In genomic region chr16:5944971-5945370, GRCh38 we compare ENCODE assay signal across 22 cellular contexts.
DNase-seq lines count a peak whose midpoint lies in the region; ATAC-seq, FAIRE-seq and TF ChIP-seq lines count a peak whose summit lies in the region.
"Had no signal": no experiment of that assay in that cellular context is flagged by ENCODE, and none has a peak within 500 bp of the region (broad histone marks: within the 10 kb centered on the region; RNA-seq: fewer than 3 reads in every experiment).

No MANE protein-coding gene starts in this region.

- H3K36me3 ChIP-seq in GM23248 (ENCODE audit: low read depth): no peaks in the 10 kb centered on the region
- H3K36me3 ChIP-seq: Peyer's patch had no signal

- H3K9me3 ChIP-seq in GM23248 (ENCODE audit: low read depth): no peaks in the 10 kb centered on the region
- H3K9me3 ChIP-seq: A549, Caco-2 had no signal

- H3K4me2 ChIP-seq in GM23248 (ENCODE audit: unreplicated experiment): no peak overlapping the region
- H3K4me2 ChIP-seq: A549 had no signal

- no peak overlapping the region for H3K9ac ChIP-seq in GM23248

- no peak for FAIRE-seq in RCC 7860 (lab: Jason Lieb, UNC)
- FAIRE-seq: A549, GM12891, GM18507, H1, K562 had no signal

- H3K9me2 ChIP-seq in GM23248 (ENCODE audit: insufficient read depth): no peaks in the 10 kb centered on the region

- no peak for TF ChIP-seq CTCF in astrocyte of the spinal cord (IDR thresholded peaks at IDR 0.05; ENCODE audit: low read depth, low read length)

- no peak overlapping the region for H2AFZ ChIP-seq in GM23248

- no peak for ATAC-seq in HG03469 (IDR thresholded peaks at IDR 0.05; ENCODE audit: unreplicated experiment)
- no peak for ATAC-seq in GM18873 (IDR thresholded peaks at IDR 0.05; ENCODE audit: low FRiP score, unreplicated experiment)
- ATAC-seq: A549, K562 had no signal

- WGBS in GM23248 (ENCODE audit: low coverage in 1 of 2, low lambda C conversion rate in 2 of 2, missing lambda C conversion rate in 2 of 2), 2 experiments: 24 to 25% methylated on average over 4 of the region's 4 CpGs

- no peaks in the 10 kb centered on the region for H3K4me1 ChIP-seq in GM23248 (ENCODE audit: insufficient read depth)
- H3K4me1 ChIP-seq: A549, Caco-2, Peyer's patch had no signal

- no peak overlapping the region for H3K27ac ChIP-seq in GM23248
- H3K27ac ChIP-seq: A549, Peyer's patch had no signal

- H3K27me3 ChIP-seq in GM23248 (replicated peaks; ENCODE audit: insufficient read depth): no peaks in the 10 kb centered on the region
- H3K27me3 ChIP-seq: Peyer's patch had no signal

- H4K20me1 ChIP-seq in GM23248 (ENCODE audit: insufficient read depth): no peaks in the 10 kb centered on the region

- no peak overlapping the region for H3K4me3 ChIP-seq in GM23248
- H3K4me3 ChIP-seq in astrocyte of the spinal cord (ENCODE audit: low read depth, low read length): no peak overlapping the region
- H3K4me3 ChIP-seq: A549, K562, Peyer's patch had no signal

- in situ Hi-C loops in GM23248 (cut with MboI) (no loop called here), astrocyte of the spinal cord (cut with HindIII; ENCODE audit: low sequenced_read_pairs) (no loop called here)

- DNase-seq in GM23248 (peak; percentile 6), RCC 7860 (ENCODE audit: low spot score) (peak; percentile 38), astrocyte of the spinal cord (ENCODE audit: low read depth, low spot score) (peak; percentile 45), kidney tubule cell (ENCODE audit: low spot score) (peak; percentile 54), NCI-H1694 (lab: John Stamatoyannopoulos, UW) (no peak)
- DNase-seq: Caco-2; CD4-positive, alpha-beta T cell; NCI-H1436; NCI-H2029 treated with DMSO at 0.1 percent for 48 hours; NCI-H2171 treated with DMSO at 0.1 percent for 48 hours; NCI-H510A; NCI-H748 treated with DMSO at 0.1 percent for 48 hours; NK-92 treated with Interleukin-12 subunit alpha and Interleukin-12 subunit beta, amount 100 ng/mL, for 24 hours; Peyer's patch; SHP77 treated with DMSO at 0.1 percent for 48 hours had no signal

- H3K79me2 ChIP-seq in GM23248 (ENCODE audit: insufficient read depth): no peaks in the 10 kb centered on the region

- no peaks in the 10 kb centered on the region for H3F3A ChIP-seq in GM23248 (ENCODE audit: insufficient read depth)
